In genomic region chr4:15065516-15065915, GRCh38 we compare ENCODE assay signal across 21 cellular contexts.
"Had no signal": no experiment of that assay in that cellular context is flagged by ENCODE, and none has a peak within 500 bp of the region (broad histone marks: within the 10 kb centered on the region; RNA-seq: fewer than 3 reads in every experiment).

No MANE protein-coding gene starts in this region.

- ATAC-seq: activated CD4-positive, alpha-beta T cell treated with anti-CD3 and anti-CD28 coated beads for 36 hours; activated T-cell treated with anti-CD3 and anti-CD28 coated beads, Interleukin-2, amount 50 U/mL, for 72 hours; body of pancreas; left lung; lower lobe of right lung; mucosa of descending colon; natural killer cell treated with Interleukin-12 subunit alpha and Interleukin-12 subunit beta and Interleukin-15 and Interleukin-18, amount 100 ng/mL, for 72 hours; sciatic nerve; stimulated activated effector memory CD8-positive, alpha-beta T cell treated with anti-CD3 and anti-CD28 coated beads, Interleukin-12 subunit alpha, Interleukin-12 subunit beta, amount 100 ng/mL, for 72 hours; stimulated activated naive CD8-positive, alpha-beta T cell treated with anti-CD3 and anti-CD28 coated beads, Interleukin-15, amount 100 ng/mL, for 72 hours had no signal

- H3K9me3 ChIP-seq: body of pancreas, left lung, lower lobe of right lung, mucosa of descending colon, thyroid gland had no signal

- DNase-seq: activated CD4-positive, alpha-beta T cell treated with anti-CD3 and anti-CD28 coated beads for 36 hours; activated CD4-positive, CD25-positive, alpha-beta regulatory T cell; activated naive CD4-positive, alpha-beta T cell treated with Interleukin-2 at 50 U/mL for 16 hours; activated T-cell treated with anti-CD3 and anti-CD28 coated beads for 4 hours; activated T-cell treated with anti-CD3 and anti-CD28 coated beads, Interleukin-2, amount 50 U/mL, for 72 hours; body of pancreas; central memory CD4-positive, alpha-beta T cell; dermis blood vessel endothelial cell; effector CD8-positive, alpha-beta T cell; foreskin melanocyte; left lung; lower lobe of right lung; mucosa of descending colon; stimulated activated CD4-positive, alpha-beta T cell treated with anti-CD3 and anti-CD28 coated beads, Interleukin-12 subunit alpha, Interleukin-12 subunit beta, amount 100 ng/mL, for 4 hours; stimulated activated CD4-positive, alpha-beta T cell treated with anti-CD3 and anti-CD28 coated beads, Interleukin-4, amount 100 ng/mL, for 24 hours; stimulated activated naive CD8-positive, alpha-beta T cell treated with anti-CD3 and anti-CD28 coated beads, Interleukin-15, amount 100 ng/mL, for 72 hours; thyroid gland had no signal

- H3K27me3 ChIP-seq: body of pancreas, left lung, thyroid gland had no signal

- H3K27ac ChIP-seq: body of pancreas, left lung, lower lobe of right lung, skin epidermis, thyroid gland had no signal

- H3K4me1 ChIP-seq: body of pancreas, left lung, lower lobe of right lung, thyroid gland had no signal

- H3K4me3 ChIP-seq: body of pancreas, left lung, lower lobe of right lung, mucosa of descending colon, skin epidermis, thyroid gland had no signal
